35 cellular contexts compared by ENCODE assay signal in genomic region chr16:17017442-17017841, GRCh38.
"Had no signal": no experiment of that assay in that cellular context is flagged by ENCODE, and none has a peak within 500 bp of the region (broad histone marks: within the 10 kb centered on the region; RNA-seq: fewer than 3 reads in every experiment).

No MANE protein-coding gene starts in this region.

- DNase-seq: Karpas-422, Kasumi-1, MG63, MM.1S, MV-4-11, NCI-H1048, NCI-H1092, NCI-H1092 treated with DMSO at 0.1 percent for 48 hours, NCI-H1105, NCI-H1105 treated with DMSO at 0.1 percent for 48 hours, NCI-H1417, NCI-H1417 treated with DMSO at 0.1 percent for 48 hours, NCI-H1436, NCI-H1436 treated with DMSO at 0.1 percent for 48 hours, NCI-H146, NCI-H1694, NCI-H1694 treated with DMSO at 0.1 percent for 48 hours, NCI-H187, NCI-H187 treated with DMSO at 0.1 percent for 48 hours, NCI-H1930, NCI-H2029, NCI-H2029 treated with DMSO at 0.1 percent for 48 hours, NCI-H2081, NCI-H2081 treated with DMSO at 0.1 percent for 48 hours, NCI-H2107, NCI-H2171, NCI-H2171 treated with DMSO at 0.1 percent for 48 hours, NCI-H2227 treated with DMSO at 0.1 percent for 48 hours, NCI-H226, NCI-H345, NCI-H446, NCI-H446 treated with DMSO at 0.1 percent for 48 hours, NCI-H510A, NCI-H510A treated with DMSO at 0.1 percent for 48 hours, NCI-H524 had no signal

- H3K36me3 ChIP-seq: MG63 had no signal

- H3K9me3 ChIP-seq: MG63 had no signal

- H3K4me3 ChIP-seq: MG63 had no signal
